Comparison of ENCODE assay signal across 11 cellular contexts in the genomic region with DNA sequence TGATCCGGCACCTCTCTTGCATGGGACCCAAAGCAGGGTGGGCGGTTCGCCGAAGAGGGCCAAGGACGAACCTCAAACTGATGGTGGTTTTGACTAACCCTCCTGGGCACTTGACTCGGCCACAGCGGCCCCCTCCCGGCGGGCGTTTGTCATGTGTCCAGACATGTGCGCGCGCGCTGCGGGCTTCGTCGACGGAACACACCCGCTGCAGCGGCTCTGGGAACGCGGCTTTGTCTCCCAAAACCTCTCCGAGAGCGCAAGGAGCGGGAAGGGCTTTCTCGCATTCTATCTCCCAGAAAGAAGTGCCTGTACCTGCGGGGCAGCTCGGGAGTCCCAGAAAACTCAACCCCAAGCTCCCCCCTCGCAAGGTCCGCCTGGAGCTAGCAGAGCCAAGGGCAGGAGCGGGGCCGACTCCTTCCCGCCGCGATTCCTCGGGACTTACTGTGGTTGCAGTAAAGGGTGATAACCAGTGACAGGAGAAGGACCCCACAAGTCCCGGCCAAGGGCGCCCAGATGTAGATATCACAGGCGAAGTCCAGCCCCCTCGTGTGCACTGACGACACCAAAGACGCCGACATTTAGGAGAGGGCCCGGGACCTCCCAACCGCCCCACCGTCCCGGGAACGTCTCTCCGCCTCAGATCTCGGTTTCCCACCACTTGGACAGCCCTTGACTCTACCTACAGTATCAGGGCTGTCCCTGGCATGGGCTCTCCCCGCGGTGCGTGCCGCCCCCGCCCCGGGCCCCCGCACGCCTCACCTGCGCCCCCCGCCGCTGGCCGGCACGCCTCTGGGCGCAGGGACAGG. TPM values are rescaled to one million over a fixed set of nuclear protein-coding genes. Genes with fewer than 3 reads are reported as not detected.
DNase-seq lines count a peak whose midpoint lies in the region; ATAC-seq and TF ChIP-seq lines count a peak whose summit lies in the region.
"Had no signal": no experiment of that assay in that cellular context is flagged by ENCODE, and none has a peak within 500 bp of the region (broad histone marks: within the 10 kb centered on the region; RNA-seq: fewer than 3 reads in every experiment).

No MANE protein-coding gene starts in this region.

- H3K79me2 ChIP-seq in ACC112 (ENCODE audit: control insufficient read depth, insufficient read depth, low read length, unreplicated experiment) = no peaks in the 10 kb centered on the region

- H3K4me1 Mint-ChIP-seq in nephron = peaks cover 19% of the 10 kb centered on the region

- H3K4me1 ChIP-seq in ACC112 (ENCODE audit: control insufficient read depth, insufficient read depth, low read length, unreplicated experiment) (peaks cover 12% of the 10 kb centered on the region), RWPE2 (ENCODE audit: insufficient read depth, poor library complexity, severe bottlenecking) (no peaks in the 10 kb centered on the region), esophagus muscularis mucosa (peaks cover 27 to 38% (median 35%) of the 10 kb centered on the region in 4 donors)

- no peak for TF ChIP-seq EP300 in esophagus muscularis mucosa (IDR thresholded peaks at IDR 0.05)

- DNase-seq in RWPE2 (ENCODE audit: low spot score) (no peak), esophagus muscularis mucosa (ENCODE audit: extremely low spot score) (peak; percentile 91), NCI-H446 (lab: John Stamatoyannopoulos, UW) (no peak), hepatic stellate cell (ENCODE audit: low spot score) (no peak)
- no peak for DNase-seq in stimulated activated CD4-positive, alpha-beta T cell treated with anti-CD3 and anti-CD28 coated beads, Interleukin-2, amount 100 ng/mL, for 48 hours
- DNase-seq: CD4-positive, CD25-positive, alpha-beta regulatory T cell; dermis blood vessel endothelial cell had no signal

- peak overlapping the region; percentile 40 to 61 (median 48) for H3K4me3 Mint-ChIP-seq in nephron

- H3K36me3 ChIP-seq in ACC112 (ENCODE audit: insufficient read depth, low read length) = no peaks in the 10 kb centered on the region
- no peaks in the 10 kb centered on the region for H3K36me3 ChIP-seq in RWPE2 (ENCODE audit: low read depth)
- no peaks in the 10 kb centered on the region for H3K36me3 ChIP-seq in esophagus muscularis mucosa

- peaks cover 64% of the 10 kb centered on the region for H3K27me3 ChIP-seq in ACC112 (ENCODE audit: insufficient read depth, low read length)
- peaks cover 51% of the 10 kb centered on the region for H3K27me3 ChIP-seq in RWPE2 (ENCODE audit: insufficient read depth, poor library complexity, severe bottlenecking)
- H3K27me3 ChIP-seq in esophagus muscularis mucosa = peaks cover 9 to 61% (median 53%) of the 10 kb centered on the region in 4 donors

- H3K36me3 Mint-ChIP-seq in nephron (ENCODE audit: low read depth) = no peaks in the 10 kb centered on the region
- H3K36me3 Mint-ChIP-seq: CD4-positive, CD25-positive, alpha-beta regulatory T cell had no signal

- H3K27me3 Mint-ChIP-seq in nephron (ENCODE audit: low read depth) = peaks cover 93% of the 10 kb centered on the region

- no peak for TF ChIP-seq POLR2A in esophagus muscularis mucosa (IDR thresholded peaks at IDR 0.05; ENCODE audit: low read depth)

- peak overlapping the region; percentile 1 for H2AFZ ChIP-seq in ACC112 (ENCODE audit: low read length, unreplicated experiment)

- 14% methylated on average over 49 of the region's 64 CpGs for WGBS in esophagus muscularis mucosa

- ATAC-seq in RWPE2 (ENCODE audit: low read depth) (peak; percentile 13; the same call in 2 of the 3 replicates), GM19324 (IDR thresholded peaks at IDR 0.05; ENCODE audit: low FRiP score, unreplicated experiment) (no peak)

- peaks cover 8% of the 10 kb centered on the region for H3K9me3 Mint-ChIP-seq in nephron

- peak overlapping the region; percentile 18; the same call in 1 of the 2 replicates for H3K4me3 ChIP-seq in ACC112 (ENCODE audit: low read depth, low read length)
- no peak overlapping the region for H3K4me3 ChIP-seq in RWPE2 (ENCODE audit: severe bottlenecking)
- peak overlapping the region; percentile 30 to 37 (median 34) for H3K4me3 ChIP-seq in esophagus muscularis mucosa

- no peaks in the 10 kb centered on the region for H3K9me3 ChIP-seq in RWPE2 (ENCODE audit: severe bottlenecking)
- no peaks in the 10 kb centered on the region for H3K9me3 ChIP-seq in esophagus muscularis mucosa

- TF ChIP-seq CTCF in RWPE2 (IDR thresholded peaks at IDR 0.05; ENCODE audit: poor library complexity, severe bottlenecking) = no peak
- no peak for TF ChIP-seq CTCF in esophagus muscularis mucosa (IDR thresholded peaks at IDR 0.05)
- TF ChIP-seq CTCF in nephron (IDR thresholded peaks at IDR 0.05; ENCODE audit: unreplicated experiment in 3 of 3) = no peak

- intact Hi-C loops in esophagus muscularis mucosa (cut with DNase I) = no loop called here

- H3K27ac Mint-ChIP-seq in nephron = no peak overlapping the region
- H3K27ac Mint-ChIP-seq: CD4-positive, CD25-positive, alpha-beta regulatory T cell had no signal

- no peak overlapping the region for H3K27ac ChIP-seq in ACC112 (ENCODE audit: low read depth, low read length)
- H3K27ac ChIP-seq in RWPE2 (ENCODE audit: poor library complexity, severe bottlenecking) = no peak overlapping the region
- H3K27ac ChIP-seq in esophagus muscularis mucosa (replicated peaks in 1 of 4) = no peak overlapping the region

RNA-seq across cellular contexts. Expression of a gene that starts 1.6 kb away (rescaled TPM):
- 1 to 10 TPM in 3 of 4 donors, under 1 TPM in 1; 0.83 to 5.5 (median 1.1) TPM for total RNA-seq in esophagus muscularis mucosa
- total RNA-seq: CD4-positive, CD25-positive, alpha-beta regulatory T cell; dermis blood vessel endothelial cell; LHCN-M2 had no signal
